ENCODE assay signal across 28 cellular contexts in the genomic region with DNA sequence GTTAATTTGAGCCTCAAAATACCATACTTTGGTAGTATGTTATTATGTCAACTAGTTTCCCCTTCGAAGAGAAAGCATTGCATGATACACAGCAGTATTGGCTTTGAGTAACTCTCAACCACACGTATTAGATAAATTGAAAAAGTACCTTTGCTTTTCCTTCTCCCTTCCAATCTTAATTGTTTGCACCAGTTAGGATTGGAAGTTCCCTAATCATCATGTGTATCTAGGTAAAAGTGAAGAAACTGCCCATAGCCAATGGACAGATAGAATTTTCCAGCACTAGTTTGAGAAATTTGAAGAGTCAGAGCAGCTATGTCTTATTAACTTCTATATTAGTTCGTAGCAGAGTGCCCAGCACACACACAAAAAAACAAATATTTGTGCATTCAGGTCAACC.
"Had no signal": no experiment of that assay in that cellular context is flagged by ENCODE, and none has a peak within 500 bp of the region (broad histone marks: within the 10 kb centered on the region; RNA-seq: fewer than 3 reads in every experiment).

No MANE protein-coding gene starts in this region.

- ATAC-seq: psoas muscle; right cardiac atrium; right lobe of liver; stimulated activated effector memory CD8-positive, alpha-beta T cell treated with anti-CD3 and anti-CD28 coated beads, Interleukin-12 subunit alpha, Interleukin-12 subunit beta, amount 100 ng/mL, for 72 hours; stimulated activated naive B cell treated with anti-CD40 and anti-IgM and Interleukin-4, amounts not matched to agents 10 μg/mL and 1 μg/mL and 100 μg/mL, for 72 hours had no signal

- DNase-seq: occipital lobe; ovary; posterior cingulate gyrus; psoas muscle; right cardiac atrium; right lobe of liver; sigmoid colon; small intestine; stimulated activated CD4-positive, alpha-beta T cell treated with anti-CD3 and anti-CD28 coated beads, Interleukin-15, amount 100 ng/mL, for 24 hours; stimulated activated CD4-positive, alpha-beta T cell treated with anti-CD3 and anti-CD28 coated beads, Interleukin-2, amount 100 ng/mL, for 24 hours; stimulated activated CD4-positive, alpha-beta T cell treated with anti-CD3 and anti-CD28 coated beads, Interleukin-2, amount 100 ng/mL, for 48 hours; stimulated activated CD4-positive, alpha-beta T cell treated with anti-CD3 and anti-CD28 coated beads, Interleukin-4, amount 100 ng/mL, for 24 hours; stimulated activated naive B cell treated with anti-CD40 and anti-IgM and Interleukin-4, amounts not matched to agents 10 μg/mL and 1 μg/mL and 100 μg/mL, for 72 hours; stimulated activated naive CD4-positive, alpha-beta T cell treated with Interleukin-2 at 50 U/mL for 16 hours; stomach; thyroid gland; trophoblast cell; upper lobe of left lung had no signal

- H3K4me3 Mint-ChIP-seq: nephron; neural progenitor cell; stimulated activated effector memory CD8-positive, alpha-beta T cell treated with anti-CD3 and anti-CD28 coated beads, Interleukin-12 subunit alpha, Interleukin-12 subunit beta, amount 100 ng/mL, for 72 hours; stimulated activated naive B cell treated with anti-CD40 and anti-IgM and Interleukin-4, amounts not matched to agents 10 μg/mL and 1 μg/mL and 100 μg/mL, for 72 hours; stimulated activated naive CD8-positive, alpha-beta T cell treated with anti-CD3 and anti-CD28 coated beads, Interleukin-15, Interleukin-2, amounts not matched to agents 100 ng/mL and 50 ng/mL, for 24 hours had no signal

- H3K9ac ChIP-seq: neural progenitor cell, parathyroid adenoma had no signal

- H3K4me1 ChIP-seq: neural progenitor cell, parathyroid adenoma, psoas muscle, right lobe of liver, sigmoid colon, stomach, thyroid gland, tibial nerve, upper lobe of left lung, vagina had no signal

- H3K27ac ChIP-seq: neural progenitor cell, ovary, parathyroid adenoma, psoas muscle, right lobe of liver, sigmoid colon, stomach, thoracic aorta, thyroid gland, tibial nerve, upper lobe of left lung, vagina had no signal

- FAIRE-seq: small intestine, urothelium cell line had no signal

- H3K4me2 ChIP-seq: neural progenitor cell had no signal

- H3K27me3 Mint-ChIP-seq: progenitor cell of endocrine pancreas; stimulated activated naive B cell treated with anti-CD40 and anti-IgM and Interleukin-4, amounts not matched to agents 10 μg/mL and 1 μg/mL and 100 μg/mL, for 72 hours; stimulated activated naive CD8-positive, alpha-beta T cell treated with anti-CD3 and anti-CD28 coated beads, Interleukin-15, Interleukin-2, amounts not matched to agents 100 ng/mL and 50 ng/mL, for 24 hours had no signal

- H3K79me2 ChIP-seq: parathyroid adenoma had no signal

- H3K36me3 ChIP-seq: neural progenitor cell, ovary, right lobe of liver, sigmoid colon, stomach, thoracic aorta, thyroid gland, tibial nerve, upper lobe of left lung, vagina had no signal

- H3K4me3 ChIP-seq: neural progenitor cell, ovary, psoas muscle, right lobe of liver, sigmoid colon, stomach, thoracic aorta, thyroid gland, tibial nerve, upper lobe of left lung, vagina had no signal

- H2AFZ ChIP-seq: neural progenitor cell, parathyroid adenoma had no signal

- H3K36me3 Mint-ChIP-seq: neural progenitor cell; stimulated activated effector memory CD8-positive, alpha-beta T cell treated with anti-CD3 and anti-CD28 coated beads, Interleukin-12 subunit alpha, Interleukin-12 subunit beta, amount 100 ng/mL, for 72 hours; stimulated activated naive B cell treated with anti-CD40 and anti-IgM and Interleukin-4, amounts not matched to agents 10 μg/mL and 1 μg/mL and 100 μg/mL, for 72 hours had no signal

- H3K27me3 ChIP-seq: neural progenitor cell, ovary, right lobe of liver, sigmoid colon, stomach, thyroid gland, tibial nerve, upper lobe of left lung, vagina had no signal

- H3K27ac Mint-ChIP-seq: nephron; neural progenitor cell; progenitor cell of endocrine pancreas; stimulated activated effector memory CD8-positive, alpha-beta T cell treated with anti-CD3 and anti-CD28 coated beads, Interleukin-12 subunit alpha, Interleukin-12 subunit beta, amount 100 ng/mL, for 72 hours; stimulated activated naive B cell treated with anti-CD40 and anti-IgM and Interleukin-4, amounts not matched to agents 10 μg/mL and 1 μg/mL and 100 μg/mL, for 72 hours; stimulated activated naive CD8-positive, alpha-beta T cell treated with anti-CD3 and anti-CD28 coated beads, Interleukin-15, Interleukin-2, amounts not matched to agents 100 ng/mL and 50 ng/mL, for 24 hours had no signal

- H3K4me1 Mint-ChIP-seq: nephron; neural progenitor cell; stimulated activated effector memory CD8-positive, alpha-beta T cell treated with anti-CD3 and anti-CD28 coated beads, Interleukin-12 subunit alpha, Interleukin-12 subunit beta, amount 100 ng/mL, for 72 hours; stimulated activated naive B cell treated with anti-CD40 and anti-IgM and Interleukin-4, amounts not matched to agents 10 μg/mL and 1 μg/mL and 100 μg/mL, for 72 hours had no signal

- H3K9me3 ChIP-seq: ovary, right lobe of liver, sigmoid colon, thoracic aorta, thyroid gland, vagina had no signal
